ENCODE assay signal across 31 cellular contexts in the genomic region with DNA sequence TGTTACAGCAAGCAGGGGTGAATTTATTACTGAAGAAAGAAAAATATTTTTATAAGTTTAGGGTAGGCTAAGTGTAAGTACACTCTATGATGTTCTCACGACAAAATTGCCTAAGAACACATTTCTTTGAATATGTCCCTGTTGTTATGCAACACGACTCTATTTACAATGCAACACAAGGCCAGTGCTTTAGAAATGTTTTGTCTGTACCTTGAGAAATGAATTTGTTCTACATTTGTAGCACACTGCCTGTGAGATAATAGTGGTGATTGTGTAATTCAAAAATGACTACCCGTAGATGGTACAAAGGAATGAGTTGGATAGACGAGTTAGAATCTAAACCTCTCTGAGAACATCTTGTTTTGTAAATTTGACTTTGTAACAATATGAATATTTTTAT.
DNase-seq lines count a peak whose midpoint lies in the region; ATAC-seq and TF ChIP-seq lines count a peak whose summit lies in the region.
"Had no signal": no experiment of that assay in that cellular context is flagged by ENCODE, and none has a peak within 500 bp of the region (broad histone marks: within the 10 kb centered on the region; RNA-seq: fewer than 3 reads in every experiment).

No MANE protein-coding gene starts in this region.

- H3K27ac ChIP-seq in GM23338 (ENCODE audit: low read depth) (no peak overlapping the region), brain microvascular endothelial cell (peak overlapping the region; percentile 72)
- H3K27ac ChIP-seq: foreskin keratinocyte, heart left ventricle, HL-60, psoas muscle, skin epidermis had no signal

- H4K20me1 ChIP-seq in GM23338 (replicated peaks; ENCODE audit: insufficient read depth): no peaks in the 10 kb centered on the region

- H3K9me3 Mint-ChIP-seq in GM23338: peaks cover 29% of the 10 kb centered on the region
- H3K9me3 Mint-ChIP-seq in activated CD8-positive, alpha-beta T cell treated with anti-CD3 and anti-CD28 coated beads for 36 hours: peaks cover 4% of the 10 kb centered on the region

- no peak overlapping the region for H2AFZ ChIP-seq in GM23338

- no peaks in the 10 kb centered on the region; the same call in none of the 2 replicates for H3K36me3 ChIP-seq in GM23338 (ENCODE audit: insufficient read depth)
- H3K36me3 ChIP-seq in brain microvascular endothelial cell (replicated peaks): no peaks in the 10 kb centered on the region
- H3K36me3 ChIP-seq: HAP-1, heart left ventricle had no signal

- no peaks in the 10 kb centered on the region; the same call in 1 of the 2 replicates for H3K4me1 ChIP-seq in GM23338 (ENCODE audit: insufficient read depth)
- H3K4me1 ChIP-seq: foreskin keratinocyte, HAP-1, psoas muscle had no signal

- 0 out of 2 replicates have a peak overlapping the region, but pooled peaks have one; percentile 9 for H3K4me2 ChIP-seq in GM23338

- H3K27ac Mint-ChIP-seq in GM23338: no peak overlapping the region
- H3K27ac Mint-ChIP-seq in activated CD8-positive, alpha-beta T cell treated with anti-CD3 and anti-CD28 coated beads for 36 hours: no peak overlapping the region
- H3K27ac Mint-ChIP-seq: activated T-cell treated with anti-CD3 and anti-CD28 coated beads, Interleukin-2, amount 50 U/mL, for 72 hours; brain; CD8-positive, alpha-beta memory T cell; naive thymus-derived CD8-positive, alpha-beta T cell; stimulated activated naive B cell treated with anti-CD40 and anti-IgM and Interleukin-4, amounts not matched to agents 10 μg/mL and 1 μg/mL and 100 μg/mL, for 72 hours; T-helper 1 cell treated with Interleukin-12 subunit alpha and Interleukin-12 subunit beta and Interleukin-4 antibody, amounts not matched to agents 30 μg/mL and 1 μg/mL, for 36 hours had no signal

- 0 out of 2 replicates have a peak, but pooled peaks cover under 1% of the 10 kb centered on the region for H3F3A ChIP-seq in GM23338 (replicated peaks; ENCODE audit: low read depth)

- H3K36me3 Mint-ChIP-seq in GM23338 (ENCODE audit: low read depth): peaks cover 40% of the 10 kb centered on the region
- no peaks in the 10 kb centered on the region for H3K36me3 Mint-ChIP-seq in activated CD8-positive, alpha-beta T cell treated with anti-CD3 and anti-CD28 coated beads for 36 hours (ENCODE audit: low read depth)
- H3K36me3 Mint-ChIP-seq: brain; CD8-positive, alpha-beta memory T cell; naive thymus-derived CD8-positive, alpha-beta T cell; stimulated activated naive B cell treated with anti-CD40 and anti-IgM and Interleukin-4, amounts not matched to agents 10 μg/mL and 1 μg/mL and 100 μg/mL, for 72 hours had no signal

- ATAC-seq in GM23338: no peak
- ATAC-seq in activated CD8-positive, alpha-beta T cell treated with anti-CD3 and anti-CD28 coated beads for 36 hours: no peak
- ATAC-seq: activated T-cell treated with anti-CD3 and anti-CD28 coated beads, Interleukin-2, amount 50 U/mL, for 72 hours; foreskin keratinocyte; heart left ventricle; naive thymus-derived CD8-positive, alpha-beta T cell; PC-3; psoas muscle; Right ventricle myocardium inferior; SK-N-SH treated with all-trans-retinoic acid at 6 μM for 48 hours; stimulated activated naive B cell treated with anti-CD40 and anti-IgM and Interleukin-4, amounts not matched to agents 10 μg/mL and 1 μg/mL and 100 μg/mL, for 72 hours had no signal

- intact Hi-C loops in activated CD8-positive, alpha-beta T cell treated with anti-CD3 and anti-CD28 coated beads for 36 hours (cut with micrococcal nuclease): no loop called here

- TF ChIP-seq CTCF in GM23338 (conservative IDR thresholded peaks at IDR 0.05; ENCODE audit: low read depth in 2 of 2): no peak
- TF ChIP-seq CTCF in brain microvascular endothelial cell (IDR thresholded peaks at IDR 0.05; ENCODE audit: low read depth, low read length, missing control alignments): no peak
- TF ChIP-seq CTCF in fibroblast of villous mesenchyme (IDR thresholded peaks at IDR 0.05; ENCODE audit: insufficient read depth, low read depth, low read length): no peak
- TF ChIP-seq CTCF in activated CD8-positive, alpha-beta T cell treated with anti-CD3 and anti-CD28 coated beads for 36 hours (IDR thresholded peaks at IDR 0.05): no peak

- no peaks in the 10 kb centered on the region for H3K79me2 ChIP-seq in GM23338 (replicated peaks; ENCODE audit: insufficient read depth)

- CTCF ChIA-PET in activated CD8-positive, alpha-beta T cell treated with anti-CD3 and anti-CD28 coated beads for 36 hours (lab: Charles Lee): no interaction called here

- H3K27me3 ChIP-seq in GM23338 (ENCODE audit: insufficient read depth) (no peaks in the 10 kb centered on the region), brain microvascular endothelial cell (replicated peaks) (no peaks in the 10 kb centered on the region)
- H3K27me3 ChIP-seq: foreskin keratinocyte, heart left ventricle had no signal

- no peak overlapping the region for H3K4me3 ChIP-seq in GM23338
- H3K4me3 ChIP-seq in brain microvascular endothelial cell (ENCODE audit: low read depth, low read length): no peak overlapping the region
- H3K4me3 ChIP-seq in fibroblast of villous mesenchyme (ENCODE audit: low read depth, low read length): no peak overlapping the region
- H3K4me3 ChIP-seq in skeletal muscle cell (ENCODE audit: low read depth, low read length): no peak overlapping the region
- H3K4me3 ChIP-seq: HAP-1, heart left ventricle, psoas muscle, skin epidermis had no signal

- H3K27me3 Mint-ChIP-seq in GM23338 (ENCODE audit: insufficient read depth, low read depth, poor library complexity): no peaks in the 10 kb centered on the region
- no peaks in the 10 kb centered on the region for H3K27me3 Mint-ChIP-seq in activated CD8-positive, alpha-beta T cell treated with anti-CD3 and anti-CD28 coated beads for 36 hours
- H3K27me3 Mint-ChIP-seq: brain; CD8-positive, alpha-beta memory T cell; stimulated activated naive B cell treated with anti-CD40 and anti-IgM and Interleukin-4, amounts not matched to agents 10 μg/mL and 1 μg/mL and 100 μg/mL, for 72 hours had no signal

- no peaks in the 10 kb centered on the region for H3K9me2 ChIP-seq in GM23338 (ENCODE audit: insufficient read depth)

- peaks cover 4% of the 10 kb centered on the region; the same call in 2 of the 3 replicates for H3K4me1 Mint-ChIP-seq in GM23338
- no peaks in the 10 kb centered on the region for H3K4me1 Mint-ChIP-seq in activated CD8-positive, alpha-beta T cell treated with anti-CD3 and anti-CD28 coated beads for 36 hours (ENCODE audit: low read depth)
- H3K4me1 Mint-ChIP-seq: CD8-positive, alpha-beta memory T cell; naive thymus-derived CD8-positive, alpha-beta T cell; stimulated activated naive B cell treated with anti-CD40 and anti-IgM and Interleukin-4, amounts not matched to agents 10 μg/mL and 1 μg/mL and 100 μg/mL, for 72 hours had no signal

- no peak for DNase-seq in GM23338 (ENCODE audit: low spot score)
- peak; percentile 46 for DNase-seq in brain microvascular endothelial cell
- DNase-seq in fibroblast of villous mesenchyme (ENCODE audit: low read depth): peak; percentile 66
- DNase-seq in skeletal muscle cell (ENCODE audit: low read depth): peak; percentile 61
- DNase-seq in HCEC 1CT: no peak
- DNase-seq in DMS153 treated with DMSO at 0.1 percent for 48 hours (lab: John Stamatoyannopoulos, UW; ENCODE audit: unreplicated experiment): no peak
- DNase-seq in activated CD8-positive, alpha-beta T cell treated with anti-CD3 and anti-CD28 coated beads for 36 hours: no peak
- DNase-seq: ACHN; activated CD4-positive, CD25-positive, alpha-beta regulatory T cell; activated T-cell treated with anti-CD3 and anti-CD28 coated beads, Interleukin-2, amount 50 U/mL, for 72 hours; CD8-positive, alpha-beta memory T cell; heart left ventricle; KG1; midbrain; naive thymus-derived CD8-positive, alpha-beta T cell; NCI-H1417; NCI-H2029 treated with DMSO at 0.1 percent for 48 hours; NCI-H526; NK-92 treated with Interleukin-12 subunit alpha and Interleukin-12 subunit beta, amount 100 ng/mL, for 24 hours; nucleus accumbens; PC-3; psoas muscle; stimulated activated naive B cell treated with anti-CD40 and anti-IgM and Interleukin-4, amounts not matched to agents 10 μg/mL and 1 μg/mL and 100 μg/mL, for 72 hours had no signal

- in situ Hi-C loops in brain microvascular endothelial cell (cut with HindIII; ENCODE audit: low pct_ligation_motif_present, low sequenced_read_pairs): no loop called here

- no peak overlapping the region for H3K4me3 Mint-ChIP-seq in GM23338
- H3K4me3 Mint-ChIP-seq in activated CD8-positive, alpha-beta T cell treated with anti-CD3 and anti-CD28 coated beads for 36 hours: no peak overlapping the region
- H3K4me3 Mint-ChIP-seq: activated T-cell treated with anti-CD3 and anti-CD28 coated beads, Interleukin-2, amount 50 U/mL, for 72 hours; brain; CD8-positive, alpha-beta memory T cell; naive thymus-derived CD8-positive, alpha-beta T cell; stimulated activated naive B cell treated with anti-CD40 and anti-IgM and Interleukin-4, amounts not matched to agents 10 μg/mL and 1 μg/mL and 100 μg/mL, for 72 hours; T-helper 1 cell treated with Interleukin-12 subunit alpha and Interleukin-12 subunit beta and Interleukin-4 antibody, amounts not matched to agents 30 μg/mL and 1 μg/mL, for 36 hours had no signal

- POLR2A ChIA-PET in activated CD8-positive, alpha-beta T cell treated with anti-CD3 and anti-CD28 coated beads for 36 hours (lab: Charles Lee): no interaction called here

TF ChIP-seq in GM23338, 12 proteins besides CTCF, POLR2A, EP300 and RAD21 (continues in another document):
- TF ChIP-seq ZNF114 (CRISPR knock-in tag; IDR thresholded peaks at IDR 0.05): no peak
- no peak for TF ChIP-seq NANOG (IDR thresholded peaks at IDR 0.05; ENCODE audit: borderline replicate concordance)
- TF ChIP-seq POLR2AphosphoS5 (IDR thresholded peaks at IDR 0.05; ENCODE audit: low read depth): no peak

Comparison
In these comparisons a context has a peak if more than half of its experiments do, and no peak if none do; other contexts are left out.
1. DNase-seq: peak in brain microvascular endothelial cell (single experiment), fibroblast of villous mesenchyme (single experiment) and skeletal muscle cell (single experiment); none in GM23338 (single experiment), HCEC 1CT (single experiment), DMS153 treated with DMSO at 0.1 percent for 48 hours (single experiment) and activated CD8-positive, alpha-beta T cell treated with anti-CD3 and anti-CD28 coated beads for 36 hours (single experiment).